2 cellular contexts compared by ENCODE assay signal in genomic region chr17:29019475-29020181, GRCh38.
TF ChIP-seq lines count a peak whose summit lies in the region.

No MANE protein-coding gene starts in this region.

TF ChIP-seq in H1, 55 proteins besides CTCF, POLR2A, EP300 and RAD21:
- TF ChIP-seq CHD7 (IDR thresholded peaks at IDR 0.05; ENCODE audit: insufficient replicate concordance, low read length) (no peak), MAX (IDR thresholded peaks at IDR 0.05) (peak; percentile 82; the same call in 1 of the 2 replicates), E2F6 (IDR thresholded peaks at IDR 0.05) (peak; percentile 88), ASH2L (IDR thresholded peaks at IDR 0.05; ENCODE audit: low read length) (peak; percentile 46)

TF ChIP-seq in HEK293T, 16 proteins besides CTCF, POLR2A, EP300 and RAD21:
- TF ChIP-seq HDGF (IDR thresholded peaks at IDR 0.05; ENCODE audit: borderline replicate concordance): no peak
- TF ChIP-seq ELF4 (IDR thresholded peaks at IDR 0.05): no peak
- no peak for TF ChIP-seq CTBP1 (IDR thresholded peaks at IDR 0.05; ENCODE audit: borderline replicate concordance)
- TF ChIP-seq FOXK2 (IDR thresholded peaks at IDR 0.05): no peak
- no peak for TF ChIP-seq ZNF384 (IDR thresholded peaks at IDR 0.05)
- TF ChIP-seq BHLHE40 (IDR thresholded peaks at IDR 0.05; ENCODE audit: borderline replicate concordance): no peak
- no peak for TF ChIP-seq SUZ12 (IDR thresholded peaks at IDR 0.05)
- TF ChIP-seq ARNT (IDR thresholded peaks at IDR 0.05): no peak
- TF ChIP-seq TARDBP (IDR thresholded peaks at IDR 0.05): no peak
- no peak for TF ChIP-seq L3MBTL2 (conservative IDR thresholded peaks at IDR 0.05)
- TF ChIP-seq SP1 (IDR thresholded peaks at IDR 0.05): no peak
- TF ChIP-seq FOXM1 (IDR thresholded peaks at IDR 0.05; ENCODE audit: borderline replicate concordance): no peak
TF ChIP-seq in HEK293T: peak in this region for 0.
